1 cellular context compared by ENCODE assay signal in genomic region chr7:128855559-128855958, GRCh38.
TF ChIP-seq lines count a peak whose summit lies in the region.

No MANE protein-coding gene starts in this region.

TF ChIP-seq in GM12878, 131 proteins besides CTCF, POLR2A, EP300 and RAD21:
- no peak for TF ChIP-seq NFXL1 (IDR thresholded peaks at IDR 0.05; ENCODE audit: borderline replicate concordance)
- TF ChIP-seq IRF3 (IDR thresholded peaks at IDR 0.05): no peak
- no peak for TF ChIP-seq ZBTB11 (CRISPR knock-in tag; IDR thresholded peaks at IDR 0.05)
- no peak for TF ChIP-seq TCF12 (IDR thresholded peaks at IDR 0.05; ENCODE audit: low read depth, low read length)
- TF ChIP-seq CHD2 (IDR thresholded peaks at IDR 0.05; ENCODE audit: borderline replicate concordance, low read depth, low read length): no peak
- TF ChIP-seq SMAD1 (IDR thresholded peaks at IDR 0.05; ENCODE audit: low read depth, partially characterized antibody): no peak
- TF ChIP-seq JUND (IDR thresholded peaks at IDR 0.05; ENCODE audit: low read depth, low read length): no peak
- TF ChIP-seq MYB (IDR thresholded peaks at IDR 0.05; ENCODE audit: borderline replicate concordance, low read depth, low read length): no peak
- TF ChIP-seq RAD51 (IDR thresholded peaks at IDR 0.05): no peak
- no peak for TF ChIP-seq GATAD2B (conservative IDR thresholded peaks at IDR 0.05; ENCODE audit: low read depth)
- no peak for TF ChIP-seq IRF4 (IDR thresholded peaks at IDR 0.05; ENCODE audit: low read depth, low read length)
- TF ChIP-seq KAT2A (conservative IDR thresholded peaks at IDR 0.05; ENCODE audit: control insufficient read depth, low read depth, low read length): no peak
